In the genomic region with DNA sequence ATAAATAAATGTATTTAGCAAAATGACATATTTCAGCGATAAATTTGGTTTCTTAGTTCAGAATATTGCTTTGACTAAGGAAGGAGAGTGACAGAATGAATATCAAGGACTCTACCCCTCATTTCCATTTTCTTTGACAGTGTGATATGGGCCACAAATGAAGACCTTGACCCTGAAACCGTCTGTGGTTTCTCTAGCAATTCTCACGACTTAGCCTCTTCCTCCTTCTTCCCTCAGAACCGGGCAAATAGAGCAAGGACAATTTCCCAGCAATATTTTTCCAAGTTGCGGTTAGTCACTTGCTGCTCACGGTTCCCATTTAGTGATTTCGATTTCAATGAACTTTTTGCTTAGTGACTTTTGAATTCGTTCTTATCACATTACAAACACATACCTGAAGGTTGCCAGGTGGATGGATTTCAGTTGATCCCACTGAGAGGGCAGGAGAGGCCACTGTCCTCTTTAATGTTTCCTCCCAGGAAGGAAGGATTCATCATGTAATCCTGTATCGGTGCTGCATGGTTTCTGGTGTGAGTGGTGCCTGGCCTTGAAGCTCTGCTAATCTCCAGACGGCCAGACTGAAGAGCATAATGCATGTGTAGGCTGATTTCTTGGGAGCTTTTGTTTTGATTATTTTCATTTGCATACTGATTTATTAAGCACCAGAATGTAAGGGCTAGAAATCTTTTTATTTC, we compare ENCODE assay signal across 1 cellular context.
TF ChIP-seq lines count a peak whose summit lies in the region.

No MANE protein-coding gene starts in this region.

TF ChIP-seq in GM23338, 12 proteins besides CTCF, POLR2A, EP300 and RAD21 (continued from another document):
- TF ChIP-seq, protein P1, sequence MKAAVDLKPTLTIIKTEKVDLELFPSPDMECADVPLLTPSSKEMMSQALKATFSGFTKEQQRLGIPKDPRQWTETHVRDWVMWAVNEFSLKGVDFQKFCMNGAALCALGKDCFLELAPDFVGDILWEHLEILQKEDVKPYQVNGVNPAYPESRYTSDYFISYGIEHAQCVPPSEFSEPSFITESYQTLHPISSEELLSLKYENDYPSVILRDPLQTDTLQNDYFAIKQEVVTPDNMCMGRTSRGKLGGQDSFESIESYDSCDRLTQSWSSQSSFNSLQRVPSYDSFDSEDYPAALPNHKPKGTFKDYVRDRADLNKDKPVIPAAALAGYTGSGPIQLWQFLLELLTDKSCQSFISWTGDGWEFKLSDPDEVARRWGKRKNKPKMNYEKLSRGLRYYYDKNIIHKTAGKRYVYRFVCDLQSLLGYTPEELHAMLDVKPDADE (IDR thresholded peaks at IDR 0.05), result no peak
- TF ChIP-seq CREB1 (CRISPR knock-in tag; IDR thresholded peaks at IDR 0.05; ENCODE audit: low read depth) (no peak), EZH2 (IDR thresholded peaks at IDR 0.05; ENCODE audit: low read depth, unreplicated experiment) (no peak)
